ENCODE assay signal across 1 cellular context in genomic region chr3:162391301-162391700, GRCh38.
TF ChIP-seq lines count a peak whose summit lies in the region.

No MANE protein-coding gene starts in this region.

TF ChIP-seq in H1, 55 proteins besides CTCF, POLR2A, EP300 and RAD21:
- TF ChIP-seq JUN (IDR thresholded peaks at IDR 0.05; ENCODE audit: low read depth, low read length): no peak
- TF ChIP-seq TAF1 (IDR thresholded peaks at IDR 0.05; ENCODE audit: low read depth, low read length): no peak
- TF ChIP-seq SIRT6 (IDR thresholded peaks at IDR 0.05; ENCODE audit: low read length): no peak
- no peak for TF ChIP-seq FOSL1 (IDR thresholded peaks at IDR 0.05; ENCODE audit: insufficient read depth, low read depth, low read length)
- TF ChIP-seq RNF2 (IDR thresholded peaks at IDR 0.05; ENCODE audit: borderline replicate concordance, low read depth, low read length, missing control alignments, poor library complexity, severe bottlenecking): no peak
- no peak for TF ChIP-seq BRCA1 (IDR thresholded peaks at IDR 0.05; ENCODE audit: low read depth, low read length)
- no peak for TF ChIP-seq BACH1 (IDR thresholded peaks at IDR 0.05; ENCODE audit: low read length)
- TF ChIP-seq SP4 (IDR thresholded peaks at IDR 0.05; ENCODE audit: low read length): no peak
- TF ChIP-seq EZH2 (IDR thresholded peaks at IDR 0.05; ENCODE audit: low read depth, low read length, severe bottlenecking): no peak
- no peak for TF ChIP-seq SP1 (IDR thresholded peaks at IDR 0.05; ENCODE audit: low read depth, low read length)
- TF ChIP-seq CBX8 (IDR thresholded peaks at IDR 0.05; ENCODE audit: borderline replicate concordance, low read depth, low read length): no peak
- TF ChIP-seq, protein P1, sequence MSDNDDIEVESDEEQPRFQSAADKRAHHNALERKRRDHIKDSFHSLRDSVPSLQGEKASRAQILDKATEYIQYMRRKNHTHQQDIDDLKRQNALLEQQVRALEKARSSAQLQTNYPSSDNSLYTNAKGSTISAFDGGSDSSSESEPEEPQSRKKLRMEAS (IDR thresholded peaks at IDR 0.05): no peak
- no peak for TF ChIP-seq KDM5A (IDR thresholded peaks at IDR 0.05; ENCODE audit: low read length)
- no peak for TF ChIP-seq RBBP5 (IDR thresholded peaks at IDR 0.05; ENCODE audit: borderline replicate concordance, low read depth, low read length)
- TF ChIP-seq HDAC6 (IDR thresholded peaks at IDR 0.05; ENCODE audit: low read depth, low read length): no peak
- TF ChIP-seq JUND (IDR thresholded peaks at IDR 0.05; ENCODE audit: low read length): no peak
- TF ChIP-seq POU5F1 (IDR thresholded peaks at IDR 0.05; ENCODE audit: low read depth, low read length): no peak
